9 cellular contexts compared by ENCODE assay signal in genomic region chr14:59482120-59482434, GRCh38. TPM values are rescaled to one million over a fixed set of nuclear protein-coding genes. Genes with fewer than 3 reads are reported as not detected.
DNase-seq lines count a peak whose midpoint lies in the region; ATAC-seq and TF ChIP-seq lines count a peak whose summit lies in the region.
"Had no signal": no experiment of that assay in that cellular context is flagged by ENCODE, and none has a peak within 500 bp of the region (broad histone marks: within the 10 kb centered on the region; RNA-seq: fewer than 3 reads in every experiment).

No MANE protein-coding gene starts in this region.

- H3K4me1 ChIP-seq in CD4-positive, alpha-beta memory T cell (ENCODE audit: insufficient read depth, low read length), result peaks cover 58% of the 10 kb centered on the region
- peaks cover 14% of the 10 kb centered on the region for H3K4me1 ChIP-seq in OCI-LY3 (ENCODE audit: low read length)
- H3K4me1 ChIP-seq in osteoblast (ENCODE audit: insufficient read depth, low read length), result peaks cover 46% of the 10 kb centered on the region

- ATAC-seq in GM19324 (IDR thresholded peaks at IDR 0.05; ENCODE audit: low FRiP score, unreplicated experiment), result no peak

- no peaks in the 10 kb centered on the region for H3K27me3 Mint-ChIP-seq in CD4-positive, alpha-beta memory T cell

- DNase-seq in CD4-positive, alpha-beta memory T cell, result no peak
- no peak for DNase-seq in osteoblast (ENCODE audit: insufficient read length, low spot score, missing footprints)
- no peak for DNase-seq in GM19238 (ENCODE audit: insufficient read length, low spot score)
- DNase-seq in iPS-NIHi11 (ENCODE audit: low spot score), result no peak
- no peak for DNase-seq in posterior cingulate gyrus
- DNase-seq: activated CD4-positive, alpha-beta T cell treated with anti-CD3 and anti-CD28 coated beads, Interleukin-2, amount 50 U/mL, for 1 hour had no signal

- no peaks in the 10 kb centered on the region for H3K9me3 ChIP-seq in CD4-positive, alpha-beta memory T cell (ENCODE audit: control insufficient read depth in 1 of 2, low read length in 2 of 2)
- H3K9me3 ChIP-seq in OCI-LY3 (ENCODE audit: insufficient read depth, low read length) (no peaks in the 10 kb centered on the region), osteoblast (ENCODE audit: low read depth, low read length) (no peaks in the 10 kb centered on the region)

- H3K9ac ChIP-seq in OCI-LY3 (ENCODE audit: low read length), result no peak overlapping the region

- H2AFZ ChIP-seq in OCI-LY3 (ENCODE audit: low read depth, low read length) (no peak overlapping the region), osteoblast (ENCODE audit: low read length) (no peak overlapping the region)

- no peaks in the 10 kb centered on the region for H3K27me3 ChIP-seq in CD4-positive, alpha-beta memory T cell (ENCODE audit: insufficient read depth, low read length)
- H3K27me3 ChIP-seq in OCI-LY3 (ENCODE audit: low read depth, low read length) (no peaks in the 10 kb centered on the region), osteoblast (ENCODE audit: insufficient read depth, low read length) (no peaks in the 10 kb centered on the region)

- no peak for TF ChIP-seq CTCF in OCI-LY3 (IDR thresholded peaks at IDR 0.05; ENCODE audit: low read depth, low read length)
- no peak for TF ChIP-seq CTCF in osteoblast (IDR thresholded peaks at IDR 0.05; ENCODE audit: extremely low read depth, low read depth, low read length)

- H3K36me3 Mint-ChIP-seq in CD4-positive, alpha-beta memory T cell, result peaks cover 4 to 11% of the 10 kb centered on the region in 2 donors

- H3K27ac Mint-ChIP-seq in CD4-positive, alpha-beta memory T cell, result peak overlapping the region in 5 of 7 donors; percentile 7 to 90 (median 38)

- H3K27ac ChIP-seq in CD4-positive, alpha-beta memory T cell (ENCODE audit: low read depth, low read length), result no peak overlapping the region
- H3K27ac ChIP-seq in OCI-LY3 (ENCODE audit: low read length) (no peak overlapping the region), cingulate gyrus (ENCODE audit: low read depth, low read length) (peak overlapping the region; percentile 80), osteoblast (ENCODE audit: low read depth, low read length) (peak overlapping the region; percentile 97)

- H3K4me3 Mint-ChIP-seq in CD4-positive, alpha-beta memory T cell, result peak overlapping the region in 4 of 8 donors; percentile 95 to 98 (median 97)

- H3K4me1 Mint-ChIP-seq in CD4-positive, alpha-beta memory T cell, result peaks cover 41 to 61% (median 51%) of the 10 kb centered on the region in 4 donors

- H3K79me2 ChIP-seq in OCI-LY3 (ENCODE audit: low read length) (peaks cover 42% of the 10 kb centered on the region), osteoblast (ENCODE audit: insufficient read depth, low read length) (peaks cover 80% of the 10 kb centered on the region)

- intact Hi-C loops in CD4-positive, alpha-beta memory T cell (cut with micrococcal nuclease), result no loop called here
- intact Hi-C loops in posterior cingulate gyrus (cut with DNase I), result no loop called here

- H3K4me3 ChIP-seq in CD4-positive, alpha-beta memory T cell (ENCODE audit: low read length in 2 of 2), result no peak overlapping the region
- H3K4me3 ChIP-seq in OCI-LY3 (ENCODE audit: low read length) (no peak overlapping the region), osteoblast (ENCODE audit: insufficient read depth, low read length) (peak overlapping the region; percentile 80)

- H3K4me2 ChIP-seq in OCI-LY3 (ENCODE audit: low read length) (peak overlapping the region; percentile 87; the same call in 1 of the 2 replicates), osteoblast (ENCODE audit: insufficient read depth, low read length) (peak overlapping the region; percentile 88)

- H4K20me1 ChIP-seq in OCI-LY3 (ENCODE audit: insufficient read depth, low read length) (peaks cover 6% of the 10 kb centered on the region), osteoblast (ENCODE audit: insufficient read depth, low read length) (peaks cover 17% of the 10 kb centered on the region)

- no peaks in the 10 kb centered on the region for H3K36me3 ChIP-seq in CD4-positive, alpha-beta memory T cell (ENCODE audit: insufficient read depth, low read length)
- H3K36me3 ChIP-seq in OCI-LY3 (replicated peaks; ENCODE audit: low read depth, low read length) (peaks cover 5% of the 10 kb centered on the region), osteoblast (ENCODE audit: insufficient read depth, low read length) (peaks cover 18% of the 10 kb centered on the region)

- POLR2A ChIA-PET in CD4-positive, alpha-beta memory T cell (lab: Charles Lee; ENCODE audit: partially characterized antibody), result interaction anchor here (3.0 kb wide), 1 partner anchor 17 kb away, joined by 39 read pairs; the partner anchor contains the start of gene GPR135

- no peaks in the 10 kb centered on the region for H3K9me3 Mint-ChIP-seq in CD4-positive, alpha-beta memory T cell

- CTCF ChIA-PET in CD4-positive, alpha-beta memory T cell (lab: Charles Lee; ENCODE audit: partially characterized antibody), result no interaction called here

RNA-seq across cellular contexts. Expression of gene L3HYPDH, which starts 2.1 kb away (rescaled TPM):
- total RNA-seq in CD4-positive, alpha-beta memory T cell, result 10 to 100 TPM; 52.2 to 52.4 TPM
- polyA plus RNA-seq in CD4-positive, alpha-beta memory T cell, result 1 to 10 TPM; 4.0 to 4.9 TPM
- 38.9 and 44.5 TPM in 2 replicates for total RNA-seq in osteoblast

RNA-seq across cellular contexts. Expression of gene JKAMP, which starts 2.2 kb away (rescaled TPM):
- 10 to 100 TPM; 29.9 to 31.9 TPM for total RNA-seq in CD4-positive, alpha-beta memory T cell
- polyA plus RNA-seq in CD4-positive, alpha-beta memory T cell, result 10 to 100 TPM; 62.0 to 80.8 TPM
- 77.4 and 94.9 TPM in 2 replicates for total RNA-seq in osteoblast

RNA-seq across cellular contexts. Expression of gene GPR135, which starts 16.9 kb away (rescaled TPM):
- 1 to 10 TPM; 2.1 to 2.3 TPM for total RNA-seq in CD4-positive, alpha-beta memory T cell
- polyA plus RNA-seq in CD4-positive, alpha-beta memory T cell, result under 1 TPM; 0.24 to 0.45 TPM
- total RNA-seq in osteoblast, result 5.1 and 5.3 TPM in 2 replicates

Comparison
In these comparisons a context has a peak if more than half of its experiments do, and no peak if none do; other contexts are left out.
1. H3K27ac ChIP-seq: peak in cingulate gyrus (single experiment) and osteoblast (single experiment); none in CD4-positive, alpha-beta memory T cell (single experiment) and OCI-LY3 (single experiment).